In the genomic region with DNA sequence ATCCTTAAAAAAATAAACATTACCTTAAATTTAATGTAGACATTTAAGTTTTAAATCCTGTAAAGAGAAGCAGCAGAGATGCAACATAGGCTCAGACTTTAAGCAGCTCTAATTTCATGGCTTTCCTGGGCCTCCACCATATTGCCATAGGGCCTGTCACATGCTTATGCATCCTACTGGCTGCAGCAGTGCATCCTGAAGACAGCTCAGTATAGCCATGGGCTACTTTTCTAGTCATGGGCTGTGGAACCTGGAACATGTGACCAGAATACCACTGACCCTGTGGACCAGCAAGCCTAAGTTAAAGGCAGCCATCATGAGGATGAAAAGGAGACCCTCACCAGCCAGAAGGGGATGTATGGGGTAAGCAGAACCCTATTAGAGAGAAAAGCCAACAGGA, we compare ENCODE assay signal across 23 cellular contexts.
"Had no signal": no experiment of that assay in that cellular context is flagged by ENCODE, and none has a peak within 500 bp of the region (broad histone marks: within the 10 kb centered on the region; RNA-seq: fewer than 3 reads in every experiment).

No MANE protein-coding gene starts in this region.

- H3K4me3 ChIP-seq: hepatocyte, left lung, lung, neural progenitor cell, ovary, psoas muscle, right atrium auricular region, upper lobe of right lung had no signal

- ATAC-seq: left lung; naive thymus-derived CD4-positive, alpha-beta T cell; psoas muscle; stimulated activated naive CD8-positive, alpha-beta T cell treated with anti-CD3 and anti-CD28 coated beads, Interleukin-15, Interleukin-2, amounts not matched to agents 100 U/mL and 50 U/mL, for 24 hours; T-cell; upper lobe of right lung had no signal

- H3K27me3 Mint-ChIP-seq: activated naive CD8-positive, alpha-beta T cell treated with anti-CD3 and anti-CD28 coated beads, Interleukin-2, amount 10 ng/mL, durations not matched to agents 7 days and 5 days; activated T-cell treated with anti-CD3 and anti-CD28 coated beads, Interleukin-2, amount 50 U/mL, for 24 hours; naive thymus-derived CD4-positive, alpha-beta T cell; T-cell had no signal

- H3K4me1 Mint-ChIP-seq: activated naive CD8-positive, alpha-beta T cell treated with anti-CD3 and anti-CD28 coated beads, Interleukin-2, amount 10 ng/mL, durations not matched to agents 7 days and 5 days; endodermal cell; neural progenitor cell; T-cell had no signal

- H3K9me3 Mint-ChIP-seq: activated naive CD8-positive, alpha-beta T cell treated with anti-CD3 and anti-CD28 coated beads, Interleukin-2, amount 10 ng/mL, durations not matched to agents 7 days and 5 days; endodermal cell; immature natural killer cell; neural progenitor cell; T-cell had no signal

- H3K9me3 ChIP-seq: left lung, ovary, psoas muscle, right atrium auricular region, upper lobe of right lung had no signal

- H3K27ac ChIP-seq: hepatocyte, left lung, neural progenitor cell, ovary, psoas muscle, right atrium auricular region, upper lobe of right lung had no signal

- H3K27me3 ChIP-seq: hepatocyte, left lung, neural progenitor cell, ovary, right atrium auricular region, upper lobe of right lung had no signal

- H3K27ac Mint-ChIP-seq: activated naive CD4-positive, alpha-beta T cell treated with anti-CD3 and anti-CD28 coated beads for 36 hours; activated naive CD8-positive, alpha-beta T cell treated with anti-CD3 and anti-CD28 coated beads, Interleukin-2, amount 10 ng/mL, durations not matched to agents 7 days and 5 days; activated T-cell treated with anti-CD3 and anti-CD28 coated beads, Interleukin-2, amount 50 U/mL, for 24 hours; endodermal cell; immature natural killer cell; neural progenitor cell had no signal

- H3K36me3 ChIP-seq: ovary had no signal

- DNase-seq: activated CD8-positive, alpha-beta memory T cell treated with anti-CD3 and anti-CD28 coated beads for 24 hours; activated CD8-positive, alpha-beta memory T cell treated with anti-CD3 and anti-CD28 coated beads, Interleukin-2, amount 50 U/mL, for 4 hours; activated naive CD4-positive, alpha-beta T cell treated with anti-CD3 and anti-CD28 coated beads for 36 hours; activated naive CD8-positive, alpha-beta T cell treated with anti-CD3 and anti-CD28 coated beads, Interleukin-2, amount 10 ng/mL, durations not matched to agents 7 days and 5 days; activated T-cell treated with anti-CD3 and anti-CD28 coated beads, Interleukin-2, amount 50 U/mL, for 24 hours; cerebellar nuclear complex; cortex of kidney; endodermal cell; foreskin melanocyte; immature natural killer cell; left lung; naive thymus-derived CD4-positive, alpha-beta T cell; ovary; psoas muscle; stimulated activated CD4-positive, alpha-beta T cell treated with anti-CD3 and anti-CD28 coated beads, Interleukin-4, amount 100 ng/mL, for 24 hours; stimulated activated naive CD8-positive, alpha-beta T cell treated with anti-CD3 and anti-CD28 coated beads, Interleukin-15, Interleukin-2, amounts not matched to agents 100 U/mL and 50 U/mL, for 24 hours; T-cell; T-helper 9 cell; upper lobe of right lung had no signal

- H3K4me1 ChIP-seq: left lung, neural progenitor cell, psoas muscle, right atrium auricular region, upper lobe of right lung had no signal

- H3K4me3 Mint-ChIP-seq: activated naive CD4-positive, alpha-beta T cell treated with anti-CD3 and anti-CD28 coated beads for 36 hours; activated naive CD8-positive, alpha-beta T cell treated with anti-CD3 and anti-CD28 coated beads, Interleukin-2, amount 10 ng/mL, durations not matched to agents 7 days and 5 days; activated T-cell treated with anti-CD3 and anti-CD28 coated beads, Interleukin-2, amount 50 U/mL, for 24 hours; endodermal cell; immature natural killer cell; naive thymus-derived CD4-positive, alpha-beta T cell; neural progenitor cell; T-cell had no signal
